Comparison of ENCODE assay signal across 22 cellular contexts in the genomic region with DNA sequence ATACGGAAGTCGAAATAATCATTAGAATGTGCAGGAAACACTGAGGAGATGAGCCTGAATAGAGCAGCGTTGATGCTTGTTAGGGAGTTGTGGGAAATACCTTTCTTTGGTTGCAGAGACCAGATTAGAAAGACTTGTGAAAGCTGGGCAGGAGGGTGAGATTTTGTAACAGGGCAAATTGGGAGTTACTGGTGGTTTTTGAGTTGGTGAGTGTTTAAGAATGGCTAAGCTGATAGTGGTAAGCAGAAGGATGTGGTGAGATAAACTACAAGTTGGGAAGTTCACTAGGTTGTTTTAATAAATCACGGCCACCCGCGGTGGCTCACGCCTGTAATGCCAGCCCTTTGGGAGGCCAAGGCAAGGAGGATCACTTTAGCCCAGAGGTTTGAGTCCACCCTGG. TPM values are rescaled to one million over a fixed set of nuclear protein-coding genes. Genes with fewer than 3 reads are reported as not detected.
DNase-seq lines count a peak whose midpoint lies in the region; ATAC-seq and TF ChIP-seq lines count a peak whose summit lies in the region.
"Had no signal": no experiment of that assay in that cellular context is flagged by ENCODE, and none has a peak within 500 bp of the region (broad histone marks: within the 10 kb centered on the region; RNA-seq: fewer than 3 reads in every experiment).

No MANE protein-coding gene starts in this region.

- H3K36me3 ChIP-seq in vagina, result peaks cover 0 to 22% of the 10 kb centered on the region in 2 donors

- no peaks in the 10 kb centered on the region for H3K9me3 Mint-ChIP-seq in CD4-positive, alpha-beta T cell
- H3K9me3 Mint-ChIP-seq in T-cell, result no peaks in the 10 kb centered on the region
- H3K9me3 Mint-ChIP-seq in effector memory CD8-positive, alpha-beta T cell, result no peaks in the 10 kb centered on the region

- no peaks in the 10 kb centered on the region for H3K27me3 ChIP-seq in CD4-positive, alpha-beta T cell (ENCODE audit: control insufficient read depth, insufficient read depth, low read length)
- H3K27me3 ChIP-seq in vagina, result no peaks in the 10 kb centered on the region
- H3K27me3 ChIP-seq: SJSA1, transverse colon had no signal

- no peak for TF ChIP-seq POLR2A in vagina (IDR thresholded peaks at IDR 0.05)

- H3K4me3 Mint-ChIP-seq in CD4-positive, alpha-beta T cell, result no peak overlapping the region
- no peak overlapping the region for H3K4me3 Mint-ChIP-seq in T-cell
- H3K4me3 Mint-ChIP-seq in effector memory CD8-positive, alpha-beta T cell, result no peak overlapping the region
- H3K4me3 Mint-ChIP-seq: activated CD8-positive, alpha-beta memory T cell treated with anti-CD3 and anti-CD28 coated beads, Interleukin-2, amount 10 ng/mL, durations not matched to agents 7 days and 5 days had no signal

- H3K4me1 Mint-ChIP-seq in CD4-positive, alpha-beta T cell (ENCODE audit: low read depth), result peaks cover 40% of the 10 kb centered on the region
- peaks cover 26 to 39% (median 30%) of the 10 kb centered on the region in 3 donors for H3K4me1 Mint-ChIP-seq in T-cell
- peaks cover 6 to 16% of the 10 kb centered on the region in 2 donors for H3K4me1 Mint-ChIP-seq in effector memory CD8-positive, alpha-beta T cell (ENCODE audit: low read depth in 2 of 2)

- POLR2A ChIA-PET in CD4-positive, alpha-beta T cell (lab: Charles Lee), result interaction anchor here (0.6 to 3.3 kb wide), 4 partner anchors 16 to 360 kb away, joined by 3 to 50 read pairs (median 7); partner anchors contain the start of genes CBL and VPS11
- POLR2A ChIA-PET in T-cell (lab: Charles Lee), result interaction anchor here in 1 of 2 donors (1.4 kb wide), 1 partner anchor 24 kb away, joined by 4 read pairs; no protein-coding TSS in a partner anchor
- POLR2A ChIA-PET in HEK293T (lab: Yijun Ruan, JAX), result interaction anchor here (1.2 kb wide), 1 partner anchor 187 kb away, joined by 6 read pairs; a partner anchor contains a TSS

- no peak overlapping the region for H3K27ac ChIP-seq in CD4-positive, alpha-beta T cell (ENCODE audit: low read depth, low read length)
- H3K27ac ChIP-seq in vagina, result no peak overlapping the region
- H3K27ac ChIP-seq: coronary artery, SJSA1, transverse colon had no signal

- no peak for TF ChIP-seq CTCF in CD4-positive, alpha-beta T cell (IDR thresholded peaks at IDR 0.05)
- TF ChIP-seq CTCF in vagina (IDR thresholded peaks at IDR 0.05), result no peak

- H3K27ac Mint-ChIP-seq in CD4-positive, alpha-beta T cell, result peak overlapping the region; percentile 37
- H3K27ac Mint-ChIP-seq in T-cell, result peak overlapping the region; percentile 13 to 66
- peak overlapping the region; percentile 0 to 1 for H3K27ac Mint-ChIP-seq in effector memory CD8-positive, alpha-beta T cell
- H3K27ac Mint-ChIP-seq: activated CD8-positive, alpha-beta memory T cell treated with anti-CD3 and anti-CD28 coated beads, Interleukin-2, amount 10 ng/mL, durations not matched to agents 7 days and 5 days had no signal

- CTCF ChIA-PET in CD4-positive, alpha-beta T cell (lab: Charles Lee), result interaction anchor here (1.3 to 4.1 kb wide), 3 partner anchors 19 to 77 kb away, joined by 3 to 49 read pairs (median 27); partner anchors contain the start of gene CBL
- CTCF ChIA-PET in T-cell (lab: Charles Lee) (interaction anchor here (0.7 to 3.3 kb wide), 8 partner anchors 9 to 77 kb away, joined by 3 to 25 read pairs (median 4); partner anchors contain the start of gene CBL (in 1 of the 2)), HEK293T (lab: Yijun Ruan, JAX) (interaction anchor here (0.6 to 1.2 kb wide), 2 partner anchors 13 to 413 kb away, joined by 3 to 4 read pairs; no protein-coding TSS in a partner anchor)

- no peak for ATAC-seq in CD4-positive, alpha-beta T cell (ENCODE audit: poor library complexity)
- no peak for ATAC-seq in T-cell (replicated peaks in 1 of 4)
- peak; percentile 46 for ATAC-seq in effector memory CD8-positive, alpha-beta T cell (replicated peaks)
- ATAC-seq: activated CD8-positive, alpha-beta memory T cell treated with anti-CD3 and anti-CD28 coated beads, Interleukin-2, amount 10 ng/mL, durations not matched to agents 7 days and 5 days; right cardiac atrium had no signal

- no peaks in the 10 kb centered on the region for H3K4me1 ChIP-seq in vagina
- H3K4me1 ChIP-seq: SJSA1 had no signal

- H3K27me3 Mint-ChIP-seq in CD4-positive, alpha-beta T cell, result no peaks in the 10 kb centered on the region
- no peaks in the 10 kb centered on the region for H3K27me3 Mint-ChIP-seq in T-cell
- no peaks in the 10 kb centered on the region for H3K27me3 Mint-ChIP-seq in effector memory CD8-positive, alpha-beta T cell
- H3K27me3 Mint-ChIP-seq: activated CD8-positive, alpha-beta memory T cell treated with anti-CD3 and anti-CD28 coated beads, Interleukin-2, amount 10 ng/mL, durations not matched to agents 7 days and 5 days had no signal

- H3K4me3 ChIP-seq in vagina, result no peak overlapping the region
- H3K4me3 ChIP-seq: coronary artery, lung, SJSA1, transverse colon had no signal

- intact Hi-C loops in CD4-positive, alpha-beta T cell (cut with DNase I, micrococcal nuclease), result loop anchor here (5.0 kb wide), 1 partner anchor 40 kb away; no protein-coding TSS in a partner anchor
- intact Hi-C loops in vagina (cut with DNase I), result no loop called here

- H3K9me3 ChIP-seq in CD4-positive, alpha-beta T cell (ENCODE audit: control insufficient read depth, low read length), result no peaks in the 10 kb centered on the region
- H3K9me3 ChIP-seq in vagina, result no peaks in the 10 kb centered on the region
- H3K9me3 ChIP-seq: SJSA1, transverse colon had no signal

- DNase-seq in CD4-positive, alpha-beta T cell, result no peak
- DNase-seq in CMK (ENCODE audit: low read depth), result peak; percentile 21
- no peak for DNase-seq in T-cell
- DNase-seq in effector memory CD8-positive, alpha-beta T cell, result no peak
- no peak for DNase-seq in activated effector memory CD4-positive, alpha-beta T cell treated with Interleukin-2 at 50 U/mL for 16 hours
- DNase-seq in HEK293T (ENCODE audit: extremely low spot score), result no peak
- DNase-seq in HPDE6-E6E7 (ENCODE audit: extremely low spot score), result no peak
- DNase-seq in vagina (ENCODE audit: extremely low spot score in 2 of 2), result no peak
- DNase-seq: activated CD4-positive, alpha-beta T cell treated with anti-CD3 and anti-CD28 coated beads for 1 hour; activated CD8-positive, alpha-beta memory T cell treated with anti-CD3 and anti-CD28 coated beads, Interleukin-2, amount 10 ng/mL, durations not matched to agents 7 days and 5 days; activated effector memory CD4-positive, alpha-beta T cell treated with anti-CD3 and anti-CD28 coated beads, Interleukin-2, amount 50 U/mL, for 16 hours; amygdala; GDM1; kidney glomerular epithelial cell; NCI-H1436 treated with DMSO at 0.1 percent for 48 hours; NCI-H510A treated with DMSO at 0.1 percent for 48 hours; right cardiac atrium; T1000; transverse colon had no signal

- H3K36me3 Mint-ChIP-seq in CD4-positive, alpha-beta T cell (ENCODE audit: low read depth), result peaks cover 71% of the 10 kb centered on the region
- H3K36me3 Mint-ChIP-seq in T-cell, result peaks cover 35% of the 10 kb centered on the region
- peaks cover 44% of the 10 kb centered on the region for H3K36me3 Mint-ChIP-seq in effector memory CD8-positive, alpha-beta T cell (ENCODE audit: insufficient read depth)

TF ChIP-seq in HEK293T, 16 proteins besides CTCF, POLR2A, EP300 and RAD21:
- TF ChIP-seq SP1 (IDR thresholded peaks at IDR 0.05) (no peak), FOXM1 (IDR thresholded peaks at IDR 0.05; ENCODE audit: borderline replicate concordance) (no peak)

RNA-seq across cellular contexts. Expression of gene MCAM, which starts 34.4 kb away (rescaled TPM):
- total RNA-seq in CD4-positive, alpha-beta T cell, result 10 to 100 TPM; 16.0 to 16.5 TPM
- total RNA-seq in T-cell (10 to 100 TPM in 1 of 5 donors, 1 to 10 TPM in 1, under 1 TPM in 3; 0.50 to 10.2 (median 0.76) TPM), vagina (295 TPM)

RNA-seq across cellular contexts. Expression of gene RNF26, which starts 51.8 kb away (rescaled TPM):
- 10 to 100 TPM; 18.3 to 20.5 TPM for total RNA-seq in CD4-positive, alpha-beta T cell
- total RNA-seq in T-cell (10 to 100 TPM; 18.4 to 21.4 (median 20.3) TPM), vagina (19.6 TPM)

RNA-seq across cellular contexts. Expression of gene C1QTNF5, which starts 58.2 kb away (rescaled TPM):
- not detected for total RNA-seq in CD4-positive, alpha-beta T cell
- total RNA-seq in T-cell, result not detected
- 32.2 TPM for total RNA-seq in vagina
- total RNA-seq: activated CD8-positive, alpha-beta memory T cell treated with anti-CD3 and anti-CD28 coated beads, Interleukin-2, amount 10 ng/mL, durations not matched to agents 7 days and 5 days had no signal

Comparison
In these comparisons a context has a peak if more than half of its experiments do, and no peak if none do; other contexts are left out.
1. RNA of gene MCAM, which starts 34.4 kb away (total RNA-seq): 295 TPM in vagina (single experiment); 16.0 to 16.5 TPM in CD4-positive, alpha-beta T cell and 0.50 to 10.2 TPM in T-cell; every median in the first group is over 10 times any median in the second.
2. RNA of gene C1QTNF5, which starts 58.2 kb away (total RNA-seq): 32.2 TPM in vagina (single experiment); not detected in CD4-positive, alpha-beta T cell and not detected in T-cell; every median in the first group is over 10 times any median in the second.
3. Peak in every context shown above with its lines, with median percentiles within 50 percentile points of each other: H3K27ac Mint-ChIP-seq.